In the genomic region with DNA sequence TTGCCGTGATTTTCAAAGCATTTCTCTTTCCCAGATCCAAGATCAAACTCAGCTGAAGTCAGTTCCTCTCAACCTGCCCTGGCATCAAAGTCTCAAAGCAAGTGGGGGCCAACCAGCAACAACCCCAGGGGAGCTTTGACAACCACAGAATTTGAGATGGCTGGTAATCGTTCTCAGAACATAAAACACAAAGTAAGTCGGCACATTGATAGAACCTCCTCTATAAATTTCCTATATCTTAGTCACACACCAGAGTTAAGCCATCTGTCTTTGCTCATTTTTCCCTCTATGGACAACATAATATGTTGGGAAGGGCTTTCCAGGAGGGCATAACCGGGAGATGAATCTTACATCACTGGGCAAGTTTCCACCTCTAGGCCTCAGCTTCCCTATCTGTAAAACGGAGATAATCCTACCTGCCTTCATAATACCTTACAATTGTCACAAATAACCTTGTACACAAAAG, we compare ENCODE assay signal across 11 cellular contexts. TPM values are rescaled to one million over a fixed set of nuclear protein-coding genes. Genes with fewer than 3 reads are reported as not detected.
A peak's percentile ranks its signal among the peaks of the same experiment; 100 is the strongest.
DNase-seq lines count a peak whose midpoint lies in the region; ATAC-seq and TF ChIP-seq lines count a peak whose summit lies in the region.
"Had no signal": no experiment of that assay in that cellular context is flagged by ENCODE, and none has a peak within 500 bp of the region (broad histone marks: within the 10 kb centered on the region; RNA-seq: fewer than 3 reads in every experiment).

No MANE protein-coding gene starts in this region.

- WGBS in heart left ventricle, 4 donors: 81 to 85% (median 84%) methylated on average over 5 of the region's 5 CpGs

- H3K27me3 ChIP-seq in heart left ventricle (no peaks in the 10 kb centered on the region), thoracic aorta (replicated peaks; ENCODE audit: insufficient read depth) (no peaks in the 10 kb centered on the region)

- H3K27ac ChIP-seq in heart left ventricle (peak overlapping the region in 4 of 12 donors; percentile 79 to 84 (median 82)), thoracic aorta (peak overlapping the region; percentile 73 to 74)

- H3K36me3 ChIP-seq in heart left ventricle (peaks cover 0 to 52% (median 45%) of the 10 kb centered on the region in 9 donors), thoracic aorta (no peaks in the 10 kb centered on the region)

- intact Hi-C loops in Right ventricle myocardium inferior (cut with DNase I) (no loop called here), heart left ventricle (cut with DNase I) (no loop called here)

- H3K4me3 ChIP-seq in heart left ventricle (no peak overlapping the region), fibroblast of mammary gland (ENCODE audit: control insufficient read depth, low read depth, low read length) (no peak overlapping the region), thoracic aorta (no peak overlapping the region)

- peaks cover 3 to 63% (median 36%) of the 10 kb centered on the region in 12 donors for H3K4me1 ChIP-seq in heart left ventricle
- H3K4me1 ChIP-seq in thoracic aorta (ENCODE audit: control insufficient read depth in 1 of 2, low read depth in 2 of 2): peaks cover 19 to 39% of the 10 kb centered on the region in 2 donors

- no peak for ATAC-seq in Right ventricle myocardium inferior
- ATAC-seq in heart left ventricle: no peak
- no peak for ATAC-seq in thoracic aorta (ENCODE audit: insufficient number of reproducible peaks, low FRiP score, low read depth)
- no peak for ATAC-seq in GM18858 (IDR thresholded peaks at IDR 0.05; ENCODE audit: unreplicated experiment)
- ATAC-seq in HG03175 (IDR thresholded peaks at IDR 0.05; ENCODE audit: unreplicated experiment): no peak

- DNase-seq in Right ventricle myocardium inferior (ENCODE audit: missing footprints) (peak; percentile 25), heart left ventricle (no peak), RKO (ENCODE audit: low spot score) (peak; percentile 54), fibroblast of mammary gland (ENCODE audit: low read depth) (peak; percentile 41), thoracic aorta (ENCODE audit: low spot score) (no peak), HuH-7 (ENCODE audit: low spot score) (no peak)
- DNase-seq: COR-L47; stimulated activated CD4-positive, alpha-beta T cell treated with anti-CD3 and anti-CD28 coated beads, Interleukin-12 subunit alpha, Interleukin-12 subunit beta, amount 100 ng/mL, for 4 hours had no signal

- TF ChIP-seq POLR2A in heart left ventricle (IDR thresholded peaks at IDR 0.05): no peak

- H3K9me3 ChIP-seq in heart left ventricle (no peaks in the 10 kb centered on the region), thoracic aorta (no peaks in the 10 kb centered on the region)
- H3K9me3 ChIP-seq: HAP-1 had no signal

- TF ChIP-seq CTCF in heart left ventricle (IDR thresholded peaks at IDR 0.05) (no peak), fibroblast of mammary gland (conservative IDR thresholded peaks at IDR 0.05; ENCODE audit: control insufficient read depth, insufficient read depth, low read depth, low read length) (no peak), thoracic aorta (IDR thresholded peaks at IDR 0.05) (no peak)

RNA-seq across cellular contexts. Expression of a gene that starts 1.2 kb away (rescaled TPM):
- total RNA-seq in Right ventricle myocardium inferior: 8.5 TPM
- total RNA-seq in heart left ventricle: 10 to 100 TPM in 1 of 9 donors, 1 to 10 TPM in 8; 6.5 to 11.6 (median 6.8) TPM
- polyA plus RNA-seq in heart left ventricle: 1 to 10 TPM; 5.8 to 8.7 TPM
- 10 to 100 TPM; 13.9 to 17.8 TPM for total RNA-seq in thoracic aorta

RNA-seq across cellular contexts. Expression of a gene that starts 4.2 kb away (rescaled TPM):
- total RNA-seq in Right ventricle myocardium inferior (106 TPM), heart left ventricle (100 to 1,000 TPM in 6 of 9 donors, 10 to 100 TPM in 3; 56.5 to 112 (median 101) TPM), thoracic aorta (10 to 100 TPM; 29.3 to 41.2 TPM)
- 10 to 100 TPM; 80.5 to 85.8 TPM for polyA plus RNA-seq in heart left ventricle

Comparison
In these comparisons a context has a peak if more than half of its experiments do, and no peak if none do; other contexts are left out.
1. DNase-seq: peak in Right ventricle myocardium inferior (single experiment), RKO (single experiment) and fibroblast of mammary gland (single experiment); none in heart left ventricle (0 of 5), thoracic aorta (single experiment) and HuH-7 (single experiment).